1 cellular context compared by ENCODE assay signal in genomic region chr6:102026649-102027048, GRCh38.
TF ChIP-seq lines count a peak whose summit lies in the region.

No MANE protein-coding gene starts in this region.

TF ChIP-seq in SK-N-SH treated with all-trans-retinoic acid at 6 μM for 48 hours, 23 proteins besides CTCF, POLR2A, EP300 and RAD21 (continued from another document):
- TF ChIP-seq TSHZ2 (CRISPR knock-in tag; IDR thresholded peaks at IDR 0.05) (peak; percentile 76; the same call in 1 of the 2 replicates), ZNF8 (CRISPR knock-in tag; IDR thresholded peaks at IDR 0.05) (peak; percentile 33; the same call in 1 of the 2 replicates), SNAI2 (CRISPR knock-in tag; IDR thresholded peaks at IDR 0.05) (no peak), ZNF70 (CRISPR knock-in tag; IDR thresholded peaks at IDR 0.05) (no peak), ZNF565 (CRISPR knock-in tag; conservative IDR thresholded peaks at IDR 0.05; ENCODE audit: low read depth) (no peak), BACH2 (CRISPR knock-in tag; IDR thresholded peaks at IDR 0.05; ENCODE audit: borderline replicate concordance) (no peak; the same call in 1 of the 2 replicates), ISL1 (CRISPR knock-in tag; IDR thresholded peaks at IDR 0.05) (0 out of 2 replicates have a peak, but pooled peaks have one; percentile 20), ARNTL (CRISPR knock-in tag; IDR thresholded peaks at IDR 0.05; ENCODE audit: borderline replicate concordance, low read depth) (0 out of 2 replicates have a peak, but pooled peaks have one; percentile 25), TCF4 (CRISPR knock-in tag; IDR thresholded peaks at IDR 0.05; ENCODE audit: borderline replicate concordance) (peak; percentile 95), RARB (CRISPR knock-in tag; IDR thresholded peaks at IDR 0.05) (no peak), CSRNP3 (CRISPR knock-in tag; IDR thresholded peaks at IDR 0.05) (0 out of 2 replicates have a peak, but pooled peaks have one; percentile 25), ZFP3 (CRISPR knock-in tag; IDR thresholded peaks at IDR 0.05) (no peak), ZC3H10 (CRISPR knock-in tag; IDR thresholded peaks at IDR 0.05) (no peak), POU6F1 (CRISPR knock-in tag; IDR thresholded peaks at IDR 0.05; ENCODE audit: borderline replicate concordance, low read depth) (no peak), OSR1 (CRISPR knock-in tag; IDR thresholded peaks at IDR 0.05) (no peak), ZFP30 (CRISPR knock-in tag; IDR thresholded peaks at IDR 0.05) (no peak)
